ENCODE assay signal across 11 cellular contexts in the genomic region with DNA sequence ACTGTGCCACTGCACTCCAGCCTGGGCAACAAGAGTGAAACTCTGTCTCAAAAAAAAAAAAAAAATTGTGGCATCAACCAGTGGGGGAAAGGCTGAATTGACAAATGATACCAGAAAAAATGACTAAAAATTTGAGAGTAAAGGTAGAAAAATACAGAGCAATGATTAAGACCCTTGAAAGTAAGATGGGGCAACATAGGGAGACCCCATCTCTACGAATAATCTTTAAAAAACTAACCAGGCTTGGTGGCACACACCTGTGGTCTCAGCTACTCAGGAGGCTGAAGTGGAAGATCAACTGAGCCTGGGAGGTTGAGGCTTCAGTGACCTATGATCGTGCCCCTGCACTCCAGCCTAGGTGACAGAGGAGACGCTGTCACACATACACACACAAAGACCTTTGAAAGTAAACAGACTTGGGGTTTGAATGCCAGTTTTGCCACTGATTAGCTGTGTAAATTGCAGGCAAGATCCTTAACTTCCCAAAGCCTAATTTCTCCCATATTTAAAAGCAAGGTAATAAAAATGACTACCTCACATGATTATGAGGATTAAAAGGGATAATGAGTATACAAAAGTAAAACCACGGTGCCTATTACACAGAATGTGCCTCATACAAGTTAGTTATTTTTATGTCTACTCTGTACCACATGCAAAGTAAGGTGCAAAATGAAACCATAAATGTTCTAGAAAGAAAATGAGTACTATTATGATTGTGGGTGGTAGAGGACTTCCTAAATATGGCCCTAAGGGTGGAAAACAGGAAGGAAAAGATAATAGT. TPM values are rescaled to one million over a fixed set of nuclear protein-coding genes. Genes with fewer than 3 reads are reported as not detected.
DNase-seq lines count a peak whose midpoint lies in the region; ATAC-seq and TF ChIP-seq lines count a peak whose summit lies in the region.
"Had no signal": no experiment of that assay in that cellular context is flagged by ENCODE, and none has a peak within 500 bp of the region (broad histone marks: within the 10 kb centered on the region; RNA-seq: fewer than 3 reads in every experiment).

No MANE protein-coding gene starts in this region.

- peak overlapping the region; percentile 94 for H2BK120ac ChIP-seq in neuronal stem cell (ENCODE audit: low read depth, low read length)

- peak; percentile 17 for DNase-seq in SIG-M5 treated with dmso at 0.1 percent for 504 hours (lab: John Stamatoyannopoulos, UW; ENCODE audit: unreplicated experiment)
- no peak for DNase-seq in SIG-M5 (lab: John Stamatoyannopoulos, UW)
- no peak for DNase-seq in neuronal stem cell (ENCODE audit: low spot score)
- no peak for DNase-seq in activated T-helper 1 cell treated with anti-CD3 and anti-CD28 coated beads, Interleukin-12 subunit alpha, Interleukin-12 subunit beta, Interleukin-2, Interleukin-4 antibody, amounts not matched to agents 30 ng/mL and 10 ng/mL and 1 ng/mL, durations not matched to agents 14 hours and 24 hours and 36 hours (ENCODE audit: low spot score)
- DNase-seq in natural killer cell: no peak
- DNase-seq in COLO829 (ENCODE audit: low spot score): no peak
- DNase-seq: NCI-H510A had no signal

- peak overlapping the region; percentile 57 for H3K18ac ChIP-seq in neuronal stem cell (ENCODE audit: low read length)

- intact Hi-C loops in activated T-helper 1 cell treated with anti-CD3 and anti-CD28 coated beads, Interleukin-12 subunit alpha, Interleukin-12 subunit beta, Interleukin-2, Interleukin-4 antibody, amounts not matched to agents 30 ng/mL and 10 ng/mL and 1 ng/mL, durations not matched to agents 14 hours and 24 hours and 36 hours (cut with micrococcal nuclease): no loop called here
- intact Hi-C loops in natural killer cell (cut with micrococcal nuclease): no loop called here

- H2BK12ac ChIP-seq in neuronal stem cell (ENCODE audit: low read length): no peak overlapping the region

- no peaks in the 10 kb centered on the region for H3K27me3 ChIP-seq in neuronal stem cell (ENCODE audit: control insufficient read depth in 3 of 3, insufficient read depth in 3 of 3, low read depth in 1 of 3, low read length in 3 of 3)
- H3K27me3 ChIP-seq: tibial nerve had no signal

- H3K4me1 ChIP-seq in neuronal stem cell (ENCODE audit: control insufficient read depth in 2 of 2, insufficient read depth in 1 of 2, low read depth in 1 of 2, low read length in 2 of 2): no peaks in the 10 kb centered on the region
- H3K4me1 ChIP-seq: tibial nerve had no signal

- no peak overlapping the region for H3K4me3 Mint-ChIP-seq in activated T-helper 1 cell treated with anti-CD3 and anti-CD28 coated beads, Interleukin-12 subunit alpha, Interleukin-12 subunit beta, Interleukin-2, Interleukin-4 antibody, amounts not matched to agents 30 ng/mL and 10 ng/mL and 1 ng/mL, durations not matched to agents 14 hours and 24 hours and 36 hours
- H3K4me3 Mint-ChIP-seq in natural killer cell: no peak overlapping the region

- ATAC-seq in GM21717 (IDR thresholded peaks at IDR 0.05; ENCODE audit: unreplicated experiment) (peak; percentile 76), HG03439 (IDR thresholded peaks at IDR 0.05; ENCODE audit: unreplicated experiment) (peak; percentile 70), natural killer cell (no peak)

- no peak overlapping the region for H3K27ac ChIP-seq in neuronal stem cell (replicated peaks; ENCODE audit: low read length)
- H3K27ac ChIP-seq: tibial nerve had no signal

- no peak overlapping the region for H2BK15ac ChIP-seq in neuronal stem cell (ENCODE audit: low read length)

- no peaks in the 10 kb centered on the region for H3K9me3 Mint-ChIP-seq in activated T-helper 1 cell treated with anti-CD3 and anti-CD28 coated beads, Interleukin-12 subunit alpha, Interleukin-12 subunit beta, Interleukin-2, Interleukin-4 antibody, amounts not matched to agents 30 ng/mL and 10 ng/mL and 1 ng/mL, durations not matched to agents 14 hours and 24 hours and 36 hours
- no peaks in the 10 kb centered on the region for H3K9me3 Mint-ChIP-seq in natural killer cell
- H3K9me3 Mint-ChIP-seq: activated naive CD4-positive, alpha-beta T cell treated with anti-CD3 and anti-CD28 coated beads, Interleukin-2, amount 50 U/mL, for 72 hours had no signal

- no peak overlapping the region for H3K4ac ChIP-seq in neuronal stem cell (ENCODE audit: low read length)

- H2BK5ac ChIP-seq in neuronal stem cell (ENCODE audit: low read length): no peak overlapping the region

- no peaks in the 10 kb centered on the region for H3K36me3 Mint-ChIP-seq in activated T-helper 1 cell treated with anti-CD3 and anti-CD28 coated beads, Interleukin-12 subunit alpha, Interleukin-12 subunit beta, Interleukin-2, Interleukin-4 antibody, amounts not matched to agents 30 ng/mL and 10 ng/mL and 1 ng/mL, durations not matched to agents 14 hours and 24 hours and 36 hours (ENCODE audit: low read depth)
- H3K36me3 Mint-ChIP-seq in natural killer cell: no peaks in the 10 kb centered on the region
- H3K36me3 Mint-ChIP-seq: activated naive CD4-positive, alpha-beta T cell treated with anti-CD3 and anti-CD28 coated beads, Interleukin-2, amount 50 U/mL, for 72 hours had no signal

- H3K36me3 ChIP-seq in neuronal stem cell (replicated peaks in 1 of 2; ENCODE audit: control insufficient read depth in 2 of 2, insufficient read depth in 2 of 2, low read length in 2 of 2): no peaks in the 10 kb centered on the region
- H3K36me3 ChIP-seq: tibial nerve had no signal

- no peak overlapping the region for H3K23ac ChIP-seq in neuronal stem cell (ENCODE audit: low read depth, low read length, poor library complexity)

- H3K4me1 Mint-ChIP-seq in activated T-helper 1 cell treated with anti-CD3 and anti-CD28 coated beads, Interleukin-12 subunit alpha, Interleukin-12 subunit beta, Interleukin-2, Interleukin-4 antibody, amounts not matched to agents 30 ng/mL and 10 ng/mL and 1 ng/mL, durations not matched to agents 14 hours and 24 hours and 36 hours (ENCODE audit: low read depth): no peaks in the 10 kb centered on the region
- H3K4me1 Mint-ChIP-seq in natural killer cell: no peaks in the 10 kb centered on the region

- no peak overlapping the region for H4K8ac ChIP-seq in neuronal stem cell (ENCODE audit: low read depth, low read length)

- no peak overlapping the region for H3K14ac ChIP-seq in neuronal stem cell (ENCODE audit: low read length)

- H3K4me2 ChIP-seq in neuronal stem cell (ENCODE audit: insufficient read depth, low read length, poor library complexity, severe bottlenecking): no peak overlapping the region

- no peak overlapping the region for H3K4me3 ChIP-seq in neuronal stem cell (ENCODE audit: low read length in 2 of 2)
- H3K4me3 ChIP-seq: tibial nerve had no signal

- no peak for TF ChIP-seq CTCF in natural killer cell (IDR thresholded peaks at IDR 0.05)

- H4K91ac ChIP-seq in neuronal stem cell (ENCODE audit: low read depth, low read length, poor library complexity): no peak overlapping the region

- no CpG with 5 or more reads among the region's 4 CpGs for WGBS in neuronal stem cell (ENCODE audit: extremely low coverage in 2 of 2, insufficient read length in 2 of 2, insufficient replicate concordance in 1 of 2), 2 donors

- H3K27me3 Mint-ChIP-seq in activated T-helper 1 cell treated with anti-CD3 and anti-CD28 coated beads, Interleukin-12 subunit alpha, Interleukin-12 subunit beta, Interleukin-2, Interleukin-4 antibody, amounts not matched to agents 30 ng/mL and 10 ng/mL and 1 ng/mL, durations not matched to agents 14 hours and 24 hours and 36 hours (ENCODE audit: insufficient read depth): peaks cover 2% of the 10 kb centered on the region
- peaks cover 6 to 7% of the 10 kb centered on the region in 2 donors for H3K27me3 Mint-ChIP-seq in natural killer cell (ENCODE audit: low read depth in 2 of 2)

- H2AK5ac ChIP-seq in neuronal stem cell (ENCODE audit: low read depth, low read length): no peak overlapping the region

- no peaks in the 10 kb centered on the region for H3K79me1 ChIP-seq in neuronal stem cell (ENCODE audit: low read depth, low read length)

- no peak overlapping the region for H3K27ac Mint-ChIP-seq in activated T-helper 1 cell treated with anti-CD3 and anti-CD28 coated beads, Interleukin-12 subunit alpha, Interleukin-12 subunit beta, Interleukin-2, Interleukin-4 antibody, amounts not matched to agents 30 ng/mL and 10 ng/mL and 1 ng/mL, durations not matched to agents 14 hours and 24 hours and 36 hours
- no peak overlapping the region for H3K27ac Mint-ChIP-seq in natural killer cell
- H3K27ac Mint-ChIP-seq: activated naive CD4-positive, alpha-beta T cell treated with anti-CD3 and anti-CD28 coated beads, Interleukin-2, amount 50 U/mL, for 72 hours had no signal

- no peak overlapping the region for H2AFZ ChIP-seq in neuronal stem cell (ENCODE audit: low read length)

- no peak overlapping the region for H3K9ac ChIP-seq in neuronal stem cell (ENCODE audit: low read depth, low read length, poor library complexity)

- no peaks in the 10 kb centered on the region for H3K9me3 ChIP-seq in neuronal stem cell (replicated peaks in 1 of 2; ENCODE audit: control insufficient read depth in 2 of 2, insufficient read depth in 1 of 2, low read depth in 1 of 2, low read length in 2 of 2)
- H3K9me3 ChIP-seq: tibial nerve had no signal

RNA-seq across cellular contexts. Expression of a gene that starts 21.7 kb away (rescaled TPM):
- polyA plus RNA-seq in neuronal stem cell (2013, experiment 1 of 2): 73.5 TPM
- polyA plus RNA-seq in neuronal stem cell (2013, experiment 2 of 2): 72.8 TPM
- total RNA-seq in activated T-helper 1 cell treated with anti-CD3 and anti-CD28 coated beads, Interleukin-12 subunit alpha, Interleukin-12 subunit beta, Interleukin-2, Interleukin-4 antibody, amounts not matched to agents 30 ng/mL and 10 ng/mL and 1 ng/mL, durations not matched to agents 14 hours and 24 hours and 36 hours: 167 TPM in 2 replicates
- 100 to 1,000 TPM; 138 to 176 (median 165) TPM for total RNA-seq in natural killer cell

Comparison
In these comparisons a context has a peak if more than half of its experiments do, and no peak if none do; other contexts are left out.
1. ATAC-seq: peak in GM21717 (single experiment) and HG03439 (single experiment); none in natural killer cell (0 of 3).